Comparison of ENCODE assay signal across 9 cellular contexts in the genomic region with DNA sequence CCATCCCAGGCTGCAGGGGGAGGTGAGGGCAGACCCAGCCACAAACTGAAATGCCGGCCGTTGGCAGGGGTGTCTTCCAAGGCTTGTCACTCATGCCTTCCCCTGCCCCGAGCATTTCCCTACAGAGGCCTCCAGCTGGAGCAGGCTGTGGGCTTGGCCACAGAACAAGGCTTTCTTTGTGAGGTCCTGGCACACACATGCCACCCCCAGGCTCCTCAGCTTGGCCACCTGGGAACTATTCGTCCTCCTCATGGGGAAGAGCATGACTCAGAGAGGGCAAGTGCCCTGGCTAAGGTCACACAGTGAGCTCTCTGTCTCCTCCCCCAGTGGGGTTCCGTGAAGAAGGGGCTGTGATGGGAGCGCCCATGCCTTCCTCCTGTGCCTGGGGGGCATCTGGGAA. TPM values are rescaled to one million over a fixed set of nuclear protein-coding genes. Genes with fewer than 3 reads are reported as not detected.
DNase-seq lines count a peak whose midpoint lies in the region; ATAC-seq and TF ChIP-seq lines count a peak whose summit lies in the region.
"Had no signal": no experiment of that assay in that cellular context is flagged by ENCODE, and none has a peak within 500 bp of the region (broad histone marks: within the 10 kb centered on the region; RNA-seq: fewer than 3 reads in every experiment).

No MANE protein-coding gene starts in this region.

- POLR2A ChIA-PET in HEK293 (lab: Yijun Ruan, JAX) = interaction anchor here (1.4 kb wide), 1 partner anchor 151 kb away, joined by 9 read pairs; no protein-coding TSS in a partner anchor

- H3K36me3 ChIP-seq in HEK293 (ENCODE audit: control insufficient read depth in 2 of 2, insufficient read depth in 1 of 2, low read length in 2 of 2) = peaks cover 0 to 15% of the 10 kb centered on the region in 2 experiments; a peak in 1 of 3 replicates

- no peaks in the 10 kb centered on the region for H3K4me1 ChIP-seq in HEK293 (ENCODE audit: control insufficient read depth, insufficient read depth, low read length)

- H3K27ac Mint-ChIP-seq in activated naive CD4-positive, alpha-beta T cell treated with anti-CD3 and anti-CD28 coated beads, Interleukin-2, amount 50 U/mL, for 72 hours = peak overlapping the region in 1 of 2 donors; percentile 71

- H3K27ac ChIP-seq in HEK293 (ENCODE audit: extremely low read depth, low read depth, low read length) = no peak overlapping the region
- H3K27ac ChIP-seq in skin epidermis = peak overlapping the region in 11 of 21 experiments; percentile 1 to 85 (median 51)

- no peaks in the 10 kb centered on the region for H3K36me3 Mint-ChIP-seq in activated naive CD4-positive, alpha-beta T cell treated with anti-CD3 and anti-CD28 coated beads, Interleukin-2, amount 50 U/mL, for 72 hours

- CTCF ChIA-PET in HEK293 (lab: Yijun Ruan, JAX) = interaction anchor here (1.0 to 1.4 kb wide), 3 partner anchors 64 to 151 kb away, joined by 3 to 6 read pairs (median 4); no protein-coding TSS in a partner anchor

- DNase-seq in anterior cingulate cortex (lab: John Stamatoyannopoulos, UW) = peak in 53 of 58 donors; percentile 36 to 91 (median 74)
- peak; percentile 62 to 94 (median 80) for DNase-seq in head of caudate nucleus
- no peak for DNase-seq in activated naive CD4-positive, alpha-beta T cell treated with anti-CD3 and anti-CD28 coated beads, Interleukin-2, amount 50 U/mL, for 72 hours (ENCODE audit: low spot score in 2 of 2)
- DNase-seq in omental fat pad (ENCODE audit: low spot score) = no peak
- no peak for DNase-seq in COLO668 (lab: John Stamatoyannopoulos, UW; ENCODE audit: unreplicated experiment)
- DNase-seq: NCI-H1930 had no signal

- intact Hi-C loops in head of caudate nucleus (cut with DNase I) = no loop called here

- no peak for TF ChIP-seq CTCF in HEK293 (tag by site-specific recombination; IDR thresholded peaks at IDR 0.05)
- no peak for TF ChIP-seq CTCF in omental fat pad (IDR thresholded peaks at IDR 0.05)

- H3K9me3 Mint-ChIP-seq in activated naive CD4-positive, alpha-beta T cell treated with anti-CD3 and anti-CD28 coated beads, Interleukin-2, amount 50 U/mL, for 72 hours = no peaks in the 10 kb centered on the region

- no peak for ATAC-seq in activated naive CD4-positive, alpha-beta T cell treated with anti-CD3 and anti-CD28 coated beads, Interleukin-2, amount 50 U/mL, for 72 hours
- ATAC-seq in GM18520 (IDR thresholded peaks at IDR 0.05; ENCODE audit: unreplicated experiment) (no peak), omental fat pad (ENCODE audit: low FRiP score) (no peak)

- H3K9me3 ChIP-seq in HEK293 (ENCODE audit: control insufficient read depth, insufficient read depth, low read depth, low read length) = no peaks in the 10 kb centered on the region

- H3K4me3 ChIP-seq in HEK293 (ENCODE audit: low read depth, low read length) (no peak overlapping the region), skin epidermis (no peak overlapping the region)

TF ChIP-seq in HEK293, 187 proteins besides CTCF, POLR2A, EP300 and RAD21:
- TF ChIP-seq ZNF768 (tag by site-specific recombination; IDR thresholded peaks at IDR 0.05) (0 out of 2 replicates have a peak, but pooled peaks have one; percentile 34), ZIC2 (tag by site-specific recombination; IDR thresholded peaks at IDR 0.05) (peak; percentile 29; the same call in 1 of the 2 replicates), GLIS2 (tag by site-specific recombination; IDR thresholded peaks at IDR 0.05) (0 out of 2 replicates have a peak, but pooled peaks have one; percentile 10)
- TF ChIP-seq, protein P1, sequence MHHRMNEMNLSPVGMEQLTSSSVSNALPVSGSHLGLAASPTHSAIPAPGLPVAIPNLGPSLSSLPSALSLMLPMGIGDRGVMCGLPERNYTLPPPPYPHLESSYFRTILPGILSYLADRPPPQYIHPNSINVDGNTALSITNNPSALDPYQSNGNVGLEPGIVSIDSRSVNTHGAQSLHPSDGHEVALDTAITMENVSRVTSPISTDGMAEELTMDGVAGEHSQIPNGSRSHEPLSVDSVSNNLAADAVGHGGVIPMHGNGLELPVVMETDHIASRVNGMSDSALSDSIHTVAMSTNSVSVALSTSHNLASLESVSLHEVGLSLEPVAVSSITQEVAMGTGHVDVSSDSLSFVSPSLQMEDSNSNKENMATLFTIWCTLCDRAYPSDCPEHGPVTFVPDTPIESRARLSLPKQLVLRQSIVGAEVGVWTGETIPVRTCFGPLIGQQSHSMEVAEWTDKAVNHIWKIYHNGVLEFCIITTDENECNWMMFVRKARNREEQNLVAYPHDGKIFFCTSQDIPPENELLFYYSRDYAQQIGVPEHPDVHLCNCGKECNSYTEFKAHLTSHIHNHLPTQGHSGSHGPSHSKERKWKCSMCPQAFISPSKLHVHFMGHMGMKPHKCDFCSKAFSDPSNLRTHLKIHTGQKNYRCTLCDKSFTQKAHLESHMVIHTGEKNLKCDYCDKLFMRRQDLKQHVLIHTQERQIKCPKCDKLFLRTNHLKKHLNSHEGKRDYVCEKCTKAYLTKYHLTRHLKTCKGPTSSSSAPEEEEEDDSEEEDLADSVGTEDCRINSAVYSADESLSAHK (tag by site-specific recombination; IDR thresholded peaks at IDR 0.05) = no peak

RNA-seq across cellular contexts. Expression of a gene that starts 21.7 kb away (rescaled TPM):
- total RNA-seq in activated naive CD4-positive, alpha-beta T cell treated with anti-CD3 and anti-CD28 coated beads, Interleukin-2, amount 50 U/mL, for 72 hours = 1 to 10 TPM; 8.9 to 9.5 TPM
- total RNA-seq in omental fat pad = 1 to 10 TPM; 1.3 to 4.7 (median 2.7) TPM

RNA-seq across cellular contexts. Expression of a gene that starts 30.5 kb away (rescaled TPM):
- total RNA-seq in activated naive CD4-positive, alpha-beta T cell treated with anti-CD3 and anti-CD28 coated beads, Interleukin-2, amount 50 U/mL, for 72 hours = 10 to 100 TPM; 30.3 to 30.8 TPM
- 10 to 100 TPM in 1 of 4 donors, 1 to 10 TPM in 3; 3.1 to 13.9 (median 6.2) TPM for total RNA-seq in omental fat pad

RNA-seq across cellular contexts. Expression of a gene that starts 35.9 kb away (rescaled TPM):
- total RNA-seq in activated naive CD4-positive, alpha-beta T cell treated with anti-CD3 and anti-CD28 coated beads, Interleukin-2, amount 50 U/mL, for 72 hours = 100 to 1,000 TPM in 1 of 2 donors, 10 to 100 TPM in 1; 99.9 to 180 TPM
- 100 to 1,000 TPM; 146 to 241 (median 189) TPM for total RNA-seq in omental fat pad

RNA-seq across cellular contexts. Expression of a gene that starts 48.7 kb away (rescaled TPM):
- total RNA-seq in activated naive CD4-positive, alpha-beta T cell treated with anti-CD3 and anti-CD28 coated beads, Interleukin-2, amount 50 U/mL, for 72 hours = 10 to 100 TPM; 10.1 to 11.1 TPM
- total RNA-seq in omental fat pad = 10 to 100 TPM; 20.7 to 45.0 (median 35.2) TPM

Comparison
In these comparisons a context has a peak if more than half of its experiments do, and no peak if none do; other contexts are left out.
1. DNase-seq: peak in anterior cingulate cortex (53 of 58) and head of caudate nucleus (42 of 42); none in activated naive CD4-positive, alpha-beta T cell treated with anti-CD3 and anti-CD28 coated beads, Interleukin-2, amount 50 U/mL, for 72 hours (0 of 2), omental fat pad (single experiment) and COLO668 (single experiment).